ENCODE assay signal across 1 cellular context in the genomic region with DNA sequence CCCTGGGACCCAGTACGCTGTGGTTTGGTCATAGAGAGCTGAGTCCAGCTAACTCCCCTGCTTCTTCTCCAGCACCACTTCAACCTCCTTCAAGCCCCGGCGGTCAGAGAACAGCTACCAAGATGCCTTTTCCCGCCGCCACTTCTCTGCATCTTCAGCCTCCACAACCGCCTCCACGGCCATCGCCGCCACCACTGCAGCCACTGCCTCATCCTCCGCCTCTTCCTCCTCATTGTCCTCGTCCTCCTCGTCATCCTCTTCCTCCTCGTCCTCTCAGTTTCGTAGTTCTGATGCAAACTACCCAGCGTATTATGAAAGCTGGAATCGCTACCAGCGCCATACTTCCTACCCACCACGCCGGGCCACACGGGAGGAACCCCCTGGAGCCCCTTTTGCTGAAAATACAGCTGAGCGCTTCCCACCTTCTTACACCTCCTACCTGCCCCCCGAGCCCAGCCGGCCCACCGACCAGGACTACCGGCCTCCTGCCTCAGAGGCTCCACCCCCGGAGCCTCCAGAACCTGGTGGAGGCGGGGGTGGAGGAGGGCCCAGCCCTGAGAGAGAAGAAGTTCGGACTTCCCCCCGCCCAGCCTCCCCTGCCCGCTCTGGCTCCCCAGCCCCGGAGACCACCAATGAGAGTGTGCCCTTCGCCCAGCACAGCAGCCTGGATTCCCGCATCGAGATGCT.
TF ChIP-seq lines count a peak whose summit lies in the region.

No MANE protein-coding gene starts in this region.

TF ChIP-seq in K562, 482 proteins besides CTCF, POLR2A, EP300 and RAD21:
- TF ChIP-seq ARHGAP35 (IDR thresholded peaks at IDR 0.05; ENCODE audit: partially characterized antibody) (no peak), RBFOX2 (IDR thresholded peaks at IDR 0.05; ENCODE audit: low read depth, low read length) (peak; percentile 28; the same call in 1 of the 2 replicates)
- TF ChIP-seq, protein P1, sequence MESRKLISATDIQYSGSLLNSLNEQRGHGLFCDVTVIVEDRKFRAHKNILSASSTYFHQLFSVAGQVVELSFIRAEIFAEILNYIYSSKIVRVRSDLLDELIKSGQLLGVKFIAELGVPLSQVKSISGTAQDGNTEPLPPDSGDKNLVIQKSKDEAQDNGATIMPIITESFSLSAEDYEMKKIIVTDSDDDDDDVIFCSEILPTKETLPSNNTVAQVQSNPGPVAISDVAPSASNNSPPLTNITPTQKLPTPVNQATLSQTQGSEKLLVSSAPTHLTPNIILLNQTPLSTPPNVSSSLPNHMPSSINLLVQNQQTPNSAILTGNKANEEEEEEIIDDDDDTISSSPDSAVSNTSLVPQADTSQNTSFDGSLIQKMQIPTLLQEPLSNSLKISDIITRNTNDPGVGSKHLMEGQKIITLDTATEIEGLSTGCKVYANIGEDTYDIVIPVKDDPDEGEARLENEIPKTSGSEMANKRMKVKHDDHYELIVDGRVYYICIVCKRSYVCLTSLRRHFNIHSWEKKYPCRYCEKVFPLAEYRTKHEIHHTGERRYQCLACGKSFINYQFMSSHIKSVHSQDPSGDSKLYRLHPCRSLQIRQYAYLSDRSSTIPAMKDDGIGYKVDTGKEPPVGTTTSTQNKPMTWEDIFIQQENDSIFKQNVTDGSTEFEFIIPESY (CRISPR knock-in tag; IDR thresholded peaks at IDR 0.05): 0 out of 2 replicates have a peak, but pooled peaks have one; percentile 34
